ENCODE assay signal across 7 cellular contexts in genomic region chr10:99731296-99732032, GRCh38. TPM values are rescaled to one million over a fixed set of nuclear protein-coding genes. Genes with fewer than 3 reads are reported as not detected.
A peak's percentile ranks its signal among the peaks of the same experiment; 100 is the strongest.
DNase-seq lines count a peak whose midpoint lies in the region; ATAC-seq, FAIRE-seq and TF ChIP-seq lines count a peak whose summit lies in the region.

No MANE protein-coding gene starts in this region.

- no peak for TF ChIP-seq RAD21 in IMR-90 (IDR thresholded peaks at IDR 0.05; ENCODE audit: low read length)

- H3K36me3 ChIP-seq in IMR-90 (ENCODE audit: control insufficient read depth, insufficient read depth, low read length) (peaks cover 12% of the 10 kb centered on the region), bronchial epithelial cell (ENCODE audit: control insufficient read depth, insufficient read depth, low read length) (peaks cover 4% of the 10 kb centered on the region), muscle layer of colon (ENCODE audit: insufficient read depth, low read length) (peaks cover 17% of the 10 kb centered on the region)

- H2AFZ ChIP-seq in IMR-90 (replicated peaks; ENCODE audit: low read length, poor library complexity), result peak overlapping the region; percentile 93

- no peak overlapping the region for H2BK20ac ChIP-seq in IMR-90 (ENCODE audit: low read depth, low read length)

- peak overlapping the region; percentile 96 for H3K27ac ChIP-seq in IMR-90 (ENCODE audit: insufficient read depth, low read length)
- H3K27ac ChIP-seq in muscle layer of colon (ENCODE audit: low read depth, low read length), result peak overlapping the region; percentile 94

- POLR2A ChIA-PET in IMR-90 (lab: Charles Lee; ENCODE audit: unreplicated experiment), result no interaction called here

- H3K14ac ChIP-seq in IMR-90 (replicated peaks; ENCODE audit: low read depth, low read length), result peak overlapping the region; percentile 95

- H3K9ac ChIP-seq in IMR-90 (ENCODE audit: low read depth, low read length), result peak overlapping the region; percentile 99
- H3K9ac ChIP-seq in muscle layer of colon (ENCODE audit: low read length), result peak overlapping the region; percentile 76

- TSS peak; percentile 85 for BruUV-seq in IMR-90 (replicated peaks; lab: Mats Ljungman, UMichigan)

- TF ChIP-seq POLR2A in IMR-90 (IDR thresholded peaks at IDR 0.05; ENCODE audit: low read depth, low read length), result no peak

- peak overlapping the region; percentile 90 for H3K4me2 ChIP-seq in IMR-90 (ENCODE audit: low read depth, low read length)

- no peak overlapping the region for H2BK15ac ChIP-seq in IMR-90 (ENCODE audit: low read depth, low read length)

- H2AK9ac ChIP-seq in IMR-90 (replicated peaks; ENCODE audit: low read depth, low read length, poor library complexity), result peak overlapping the region; percentile 85

- no peak for FAIRE-seq in bronchial epithelial cell (lab: Jason Lieb, UNC)

- 0 out of 2 replicates have a peak overlapping the region, but pooled peaks have one; percentile 50 for H2BK120ac ChIP-seq in IMR-90 (ENCODE audit: low read depth, low read length)

- WGBS in IMR-90 (ENCODE audit: extremely low coverage in 2 of 2, insufficient read length in 1 of 2), 2 experiments, result 0% methylated on average over 9 of the region's 16 CpGs; no CpG with 5 or more reads in 1 of the 2 experiments

- no peaks in the 10 kb centered on the region for H3K27me3 ChIP-seq in IMR-90 (ENCODE audit: control insufficient read depth, insufficient read depth, low read length)
- no peaks in the 10 kb centered on the region for H3K27me3 ChIP-seq in bronchial epithelial cell (ENCODE audit: control insufficient read depth, insufficient read depth, low read length)
- H3K27me3 ChIP-seq in muscle layer of colon (ENCODE audit: control insufficient read depth in 1 of 2, insufficient read depth in 2 of 2, low read length in 2 of 2), result no peaks in the 10 kb centered on the region

- peak overlapping the region; percentile 92 for H2AK5ac ChIP-seq in IMR-90 (ENCODE audit: low read depth, low read length)

- CTCF ChIA-PET in IMR-90 (lab: Yijun Ruan, JAX), result interaction anchor here (1.2 kb wide), 1 partner anchor 10 kb away, joined by 3 read pairs; no protein-coding TSS in a partner anchor

- dilution Hi-C loops in IMR-90 (cut with HindIII; ENCODE audit: low sequenced_read_pairs, unreplicated experiment), result no loop called here

- peaks cover 23 to 41% of the 10 kb centered on the region in 2 experiments; a peak in 3 of 4 replicates for H3K79me1 ChIP-seq in IMR-90 (ENCODE audit: low read depth in 1 of 2, low read length in 2 of 2)

- no peaks in the 10 kb centered on the region for H4K20me1 ChIP-seq in IMR-90 (ENCODE audit: insufficient read depth, low read length)

- H3K4me3 ChIP-seq in IMR-90 (ENCODE audit: insufficient read depth, low read depth, low read length) (peak overlapping the region; percentile 69), bronchial epithelial cell (ENCODE audit: low read depth, low read length) (peak overlapping the region; percentile 71), muscle layer of colon (ENCODE audit: low read depth in 1 of 2, low read length in 2 of 2) (peak overlapping the region; percentile 70 to 74)

- H3K18ac ChIP-seq in IMR-90 (ENCODE audit: low read depth, low read length), result peak overlapping the region; percentile 36

- H2BK5ac ChIP-seq in IMR-90 (ENCODE audit: low read depth, low read length, poor library complexity, severe bottlenecking), result peak overlapping the region; percentile 88

- peak overlapping the region; percentile 93 for H4K5ac ChIP-seq in IMR-90 (ENCODE audit: low read depth, low read length)

- H3K9me1 ChIP-seq in IMR-90 (ENCODE audit: insufficient read depth, low read length), result no peaks in the 10 kb centered on the region

- peak overlapping the region; percentile 85 to 98 for H4K8ac ChIP-seq in IMR-90 (ENCODE audit: low read depth in 2 of 2, low read length in 2 of 2)

- no peak for TF ChIP-seq CTCF in IMR-90 (conservative IDR thresholded peaks at IDR 0.05; ENCODE audit: low read depth, low read length)
- TF ChIP-seq CTCF in bronchial epithelial cell (IDR thresholded peaks at IDR 0.05; ENCODE audit: insufficient read depth, low read length, severe bottlenecking), result peak; percentile 13

- intact Hi-C loops in IMR-90 (cut with micrococcal nuclease), result loop anchor here (1.0 to 10.0 kb wide), 5 partner anchors 51 to 453 kb away; partner anchors contain the start of genes ABCC2 and ERLIN1

- H3K56ac ChIP-seq in IMR-90 (ENCODE audit: extremely low read depth, insufficient read depth, low read length), result peak overlapping the region; percentile 90

- H3K4me1 ChIP-seq in IMR-90 (ENCODE audit: control insufficient read depth, insufficient read depth, low read length) (peaks cover 2% of the 10 kb centered on the region; the same call in 1 of the 2 replicates), muscle layer of colon (ENCODE audit: insufficient read depth, low read length) (peaks cover 16% of the 10 kb centered on the region)

- no peak for DNase-seq in IMR-90
- DNase-seq in bronchial epithelial cell (ENCODE audit: low read depth), result peak; percentile 22
- no peak for DNase-seq in NCI-H1694 (lab: John Stamatoyannopoulos, UW)

- H4K91ac ChIP-seq in IMR-90 (ENCODE audit: insufficient read depth, low read depth, low read length), result peak overlapping the region; percentile 87

- in situ Hi-C loops in IMR-90 (cut with MboI; ENCODE audit: low sequenced_read_pairs), result no loop called here

- H3K23ac ChIP-seq in IMR-90 (ENCODE audit: low read depth, low read length), result peak overlapping the region; percentile 68

- peak overlapping the region; percentile 91 for H3K4ac ChIP-seq in IMR-90 (ENCODE audit: low read depth, low read length)

- ATAC-seq in GM19372 (IDR thresholded peaks at IDR 0.05; ENCODE audit: low read depth, unreplicated experiment) (peak; percentile 26), IMR-90 (ENCODE audit: low read depth) (peak; percentile 51), HG03095 (IDR thresholded peaks at IDR 0.05; ENCODE audit: unreplicated experiment) (no peak), GM21526 (IDR thresholded peaks at IDR 0.05; ENCODE audit: low FRiP score, unreplicated experiment) (no peak)

- no peaks in the 10 kb centered on the region for H3K9me3 ChIP-seq in IMR-90 (ENCODE audit: control insufficient read depth, insufficient read depth, low read length)
- no peaks in the 10 kb centered on the region for H3K9me3 ChIP-seq in muscle layer of colon (ENCODE audit: low read length)

TF ChIP-seq in IMR-90, 13 proteins besides CTCF, POLR2A, EP300 and RAD21:
- no peak for TF ChIP-seq USF2 (IDR thresholded peaks at IDR 0.05; ENCODE audit: low read depth, low read length)
- TF ChIP-seq MAZ (IDR thresholded peaks at IDR 0.05; ENCODE audit: borderline replicate concordance, low read depth, low read length), result no peak
- TF ChIP-seq MAFK (IDR thresholded peaks at IDR 0.05; ENCODE audit: low read depth, low read length), result no peak
- TF ChIP-seq SMC3 (IDR thresholded peaks at IDR 0.05; ENCODE audit: low read depth, low read length), result no peak
- no peak for TF ChIP-seq CEBPB (IDR thresholded peaks at IDR 0.05; ENCODE audit: low read depth, low read length)
- TF ChIP-seq CHD1 (IDR thresholded peaks at IDR 0.05; ENCODE audit: low read depth, low read length), result no peak
- TF ChIP-seq RFX5 (IDR thresholded peaks at IDR 0.05; ENCODE audit: low read depth, low read length), result no peak
- no peak for TF ChIP-seq BHLHE40 (IDR thresholded peaks at IDR 0.05; ENCODE audit: low read depth, low read length)
- TF ChIP-seq RCOR1 (IDR thresholded peaks at IDR 0.05; ENCODE audit: insufficient replicate concordance, low read length), result no peak
- no peak for TF ChIP-seq NFE2L2 (IDR thresholded peaks at IDR 0.05; ENCODE audit: low read depth, low read length)
- no peak for TF ChIP-seq MXI1 (IDR thresholded peaks at IDR 0.05; ENCODE audit: borderline replicate concordance, low read depth, low read length)
- TF ChIP-seq ELK1 (IDR thresholded peaks at IDR 0.05; ENCODE audit: borderline replicate concordance, low read depth, low read length), result no peak
- no peak for TF ChIP-seq FOS (IDR thresholded peaks at IDR 0.05; ENCODE audit: low read depth, low read length)

RNA-seq across cellular contexts. Expression of gene COX15, which starts 0.5 kb away (rescaled TPM):
- total RNA-seq in IMR-90 (2012; rRNA removed) (40.1 and 41.1 TPM in 2 replicates), bronchial epithelial cell (33.2 and 35.7 TPM in 2 replicates)
- polyA plus RNA-seq in IMR-90 (2012; rRNA removed), result 17.3 and 18.9 TPM in 2 replicates
- polyA plus RNA-seq in IMR-90 (2012; cell fraction: cytosol; rRNA removed), result 7.5 and 11.5 TPM in 2 replicates
- 9.7 and 24.9 TPM in 2 replicates for polyA plus RNA-seq in IMR-90 (2012; cell fraction: nucleus; rRNA removed; ENCODE audit: low replicate concordance)

RNA-seq across cellular contexts. Expression of gene CUTC, which starts 0.6 kb away (rescaled TPM):
- 7.0 and 17.2 TPM in 2 replicates for total RNA-seq in IMR-90 (2012; rRNA removed)
- 9.1 and 10.2 TPM in 2 replicates for polyA plus RNA-seq in IMR-90 (2012; rRNA removed)
- 2.7 and 5.5 TPM in 2 replicates for polyA plus RNA-seq in IMR-90 (2012; cell fraction: cytosol; rRNA removed)
- 1.3 and 11.4 TPM in 2 replicates for polyA plus RNA-seq in IMR-90 (2012; cell fraction: nucleus; rRNA removed; ENCODE audit: low replicate concordance)
- 14.2 and 25.0 TPM in 2 replicates for total RNA-seq in bronchial epithelial cell

RNA-seq across cellular contexts. Expression of gene ABCC2, which starts 51.0 kb away (rescaled TPM):
- total RNA-seq in IMR-90 (2012; rRNA removed), result 0.28 and 0.36 TPM in 2 replicates
- 0.21 and 0.22 TPM in 2 replicates for polyA plus RNA-seq in IMR-90 (2012; rRNA removed)
- 0.05 TPM in 2 replicates for polyA plus RNA-seq in IMR-90 (2012; cell fraction: cytosol; rRNA removed)
- polyA plus RNA-seq in IMR-90 (2012; cell fraction: nucleus; rRNA removed; ENCODE audit: low replicate concordance), result 0.40 and 0.83 TPM in 2 replicates
- 0.53 and 1.0 TPM in 2 replicates for total RNA-seq in bronchial epithelial cell

Comparison
In these comparisons a context has a peak if more than half of its experiments do, and no peak if none do; other contexts are left out.
1. ATAC-seq: peak in GM19372 (single experiment) and IMR-90 (single experiment); none in HG03095 (single experiment) and GM21526 (single experiment).
2. Peak in every context shown above with its lines, with median percentiles within 50 percentile points of each other: H3K4me3 ChIP-seq.